ENCODE assay signal across 15 cellular contexts in the genomic region with DNA sequence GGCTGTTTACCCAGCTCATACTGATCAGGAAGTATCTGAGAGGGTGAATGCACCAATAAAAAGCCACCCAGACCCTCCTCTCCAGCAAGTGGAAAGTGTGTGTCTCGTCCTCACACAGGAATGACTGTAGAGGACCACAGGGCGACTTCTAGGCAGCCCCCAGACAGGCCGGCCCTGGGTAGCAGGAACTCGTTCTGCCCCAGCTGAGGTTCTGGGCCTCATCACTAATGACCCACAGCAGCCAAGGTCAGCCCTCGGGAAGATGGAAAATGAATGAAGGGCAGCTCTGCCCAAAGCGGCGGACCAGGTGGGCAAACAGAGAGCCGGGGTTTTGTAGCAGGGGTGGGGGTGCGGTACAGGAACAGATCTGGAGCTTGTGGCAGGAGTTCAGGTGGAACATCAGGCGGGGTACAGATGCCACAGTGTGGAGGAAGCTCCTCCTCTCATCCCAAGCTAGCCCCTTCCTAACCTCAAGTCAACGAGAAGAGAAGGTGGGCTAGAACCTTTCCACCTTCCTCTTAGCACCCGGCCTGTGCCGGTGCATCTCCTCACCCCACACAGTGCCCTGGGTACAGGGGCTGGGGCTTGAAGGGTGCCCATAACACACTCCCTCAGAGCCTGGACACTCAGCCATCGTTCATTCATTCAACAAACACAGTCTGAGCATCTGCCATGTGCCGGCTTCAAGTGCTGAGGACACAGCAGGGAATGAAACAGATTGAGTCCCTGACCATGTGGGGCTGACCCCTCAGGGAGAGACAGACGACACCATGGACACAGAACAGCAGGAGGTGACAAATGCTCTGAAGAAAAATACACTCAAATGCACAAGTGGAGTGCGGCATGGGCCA. TPM values are rescaled to one million over a fixed set of nuclear protein-coding genes. Genes with fewer than 3 reads are reported as not detected.
DNase-seq lines count a peak whose midpoint lies in the region; ATAC-seq, FAIRE-seq and TF ChIP-seq lines count a peak whose summit lies in the region.
"Had no signal": no experiment of that assay in that cellular context is flagged by ENCODE, and none has a peak within 500 bp of the region (broad histone marks: within the 10 kb centered on the region; RNA-seq: fewer than 3 reads in every experiment).

No MANE protein-coding gene starts in this region.

- in situ Hi-C loops in K562 (cut with MboI): no loop called here

- no peaks in the 10 kb centered on the region for H3K27me3 ChIP-seq in K562 (ENCODE audit: control insufficient read depth in 2 of 2, insufficient read depth in 2 of 2, low read length in 2 of 2)
- H3K27me3 ChIP-seq in tibial artery: no peaks in the 10 kb centered on the region
- H3K27me3 ChIP-seq: BLaER1, breast epithelium, heart left ventricle had no signal

- H3K9ac ChIP-seq in K562 (ENCODE audit: insufficient read depth in 1 of 2, low read depth in 2 of 2, low read length in 2 of 2): peak overlapping the region in 1 of 2 experiments; percentile 75; a peak in 1 of 4 replicates
- H3K9ac ChIP-seq: BLaER1 had no signal

- no peak for TF ChIP-seq POLR2A in K562 (conservative IDR thresholded peaks at IDR 0.05)

- H2AFZ ChIP-seq in K562 (ENCODE audit: low read depth, low read length): no peak overlapping the region
- H2AFZ ChIP-seq: GM23338 had no signal

- no peak for FAIRE-seq in K562 (lab: Jason Lieb, UNC)

- BruUV-seq in K562 (replicated peaks; lab: Mats Ljungman, UMichigan): no TSS peak

- POLR2A ChIA-PET in K562 (lab: Yijun Ruan, JAX): no interaction called here

- no peak for TF ChIP-seq RAD21 in K562 (CRISPR knock-in tag; conservative IDR thresholded peaks at IDR 0.05 in 1 of 2, IDR thresholded peaks at IDR 0.05 in 1 of 2)

- H3K4me1 ChIP-seq in K562 (replicated peaks in 1 of 2; ENCODE audit: control insufficient read depth in 2 of 2, insufficient read depth in 2 of 2, low read length in 2 of 2): peaks cover 16 to 22% of the 10 kb centered on the region in 2 experiments
- H3K4me1 ChIP-seq in mucosa of descending colon (ENCODE audit: low read depth): no peaks in the 10 kb centered on the region
- peaks cover 0 to 71% (median 27%) of the 10 kb centered on the region in 4 donors for H3K4me1 ChIP-seq in tibial artery
- H3K4me1 ChIP-seq: breast epithelium had no signal

- DNase-seq in NCI-H2029 (lab: John Stamatoyannopoulos, UW): peak; percentile 62
- no peak for DNase-seq in K562 (ENCODE audit: extremely low read depth in 1 of 4, low spot score in 3 of 4)
- DNase-seq in mucosa of descending colon: no peak
- peak in 1 of 2 donors; percentile 57 for DNase-seq in tibial artery
- DNase-seq in NCI-H1694 (lab: John Stamatoyannopoulos, UW): no peak
- no peak for DNase-seq in cerebellum (ENCODE audit: low spot score)
- DNase-seq in midbrain (lab: John Stamatoyannopoulos, UW): no peak
- DNase-seq: activated CD4-positive, alpha-beta T cell treated with anti-CD3 and anti-CD28 coated beads, Interleukin-2, amount 50 U/mL, for 1 hour; activated T-cell treated with anti-CD3 and anti-CD28 coated beads, Interleukin-2, amount 50 U/mL, for 24 hours; DMS 273 treated with DMSO at 0.1 percent for 48 hours; heart left ventricle; right cardiac atrium had no signal

- H3K9me3 ChIP-seq in K562 (replicated peaks; ENCODE audit: control insufficient read depth, insufficient read depth, low read depth, low read length): no peaks in the 10 kb centered on the region
- no peaks in the 10 kb centered on the region for H3K9me3 ChIP-seq in mucosa of descending colon
- no peaks in the 10 kb centered on the region for H3K9me3 ChIP-seq in tibial artery
- H3K9me3 ChIP-seq: BLaER1, breast epithelium, heart left ventricle had no signal

- CTCF ChIA-PET in K562 (lab: Yijun Ruan, JAX; ENCODE audit: low intra/inter-chr PET ratio): no interaction called here

- intact Hi-C loops in K562 (cut with micrococcal nuclease): no loop called here
- intact Hi-C loops in mucosa of descending colon (cut with DNase I, micrococcal nuclease): no loop called here
- intact Hi-C loops in tibial artery (cut with DNase I; ENCODE audit: low total_unique reads): no loop called here

- H3K4me3 ChIP-seq in K562 (no peak overlapping the region), mucosa of descending colon (no peak overlapping the region), tibial artery (no peak overlapping the region)
- H3K4me3 ChIP-seq: BLaER1, breast epithelium, GM23338, heart left ventricle had no signal

- H3K9me1 ChIP-seq in K562 (ENCODE audit: control insufficient read depth, insufficient read depth, low read length): no peaks in the 10 kb centered on the region

- H3K79me2 ChIP-seq in K562 (ENCODE audit: control insufficient read depth, insufficient read depth, low read length): no peaks in the 10 kb centered on the region; the same call in 2 of the 3 replicates

- no peak for ATAC-seq in K562
- ATAC-seq in mucosa of descending colon: peak; percentile 38
- ATAC-seq: GM23338, right cardiac atrium had no signal

- H4K20me1 ChIP-seq in K562 (replicated peaks; ENCODE audit: control insufficient read depth, insufficient read depth, low read length): no peaks in the 10 kb centered on the region
- H4K20me1 ChIP-seq: BLaER1 had no signal

- 79% methylated on average over 16 of the region's 17 CpGs for WGBS in K562 (ENCODE audit: insufficient coverage, low coverage, missing lambda C conversion rate)

- no peaks in the 10 kb centered on the region for H3K36me3 ChIP-seq in K562 (ENCODE audit: control insufficient read depth, insufficient read depth, low read length)
- H3K36me3 ChIP-seq in mucosa of descending colon (ENCODE audit: low read depth): no peaks in the 10 kb centered on the region
- H3K36me3 ChIP-seq in tibial artery: no peaks in the 10 kb centered on the region
- H3K36me3 ChIP-seq: BLaER1, breast epithelium, heart left ventricle had no signal

- no peak for TF ChIP-seq CTCF in K562 (IDR thresholded peaks at IDR 0.05 in 2 of 3, conservative IDR thresholded peaks at IDR 0.05 in 1 of 3; ENCODE audit: insufficient read depth in 2 of 3, low read depth in 1 of 3, low read length in 3 of 3)
- no peak for TF ChIP-seq CTCF in mucosa of descending colon (IDR thresholded peaks at IDR 0.05)
- no peak for TF ChIP-seq CTCF in tibial artery (IDR thresholded peaks at IDR 0.05)

- TF ChIP-seq EP300 in K562 (IDR thresholded peaks at IDR 0.05; ENCODE audit: low read length): no peak

- no peak overlapping the region for H3K27ac ChIP-seq in K562 (ENCODE audit: extremely low read depth, low read depth, low read length)
- H3K27ac ChIP-seq in tibial artery: peak overlapping the region; percentile 85 to 87
- H3K27ac ChIP-seq: BLaER1 had no signal

- no peak overlapping the region for H3K4me2 ChIP-seq in K562 (ENCODE audit: insufficient read depth, low read length)
- H3K4me2 ChIP-seq: BLaER1, GM23338 had no signal

TF ChIP-seq in K562, 482 proteins besides CTCF, POLR2A, EP300 and RAD21 (continues in another document):
- no peak for TF ChIP-seq ZNF592 (IDR thresholded peaks at IDR 0.05)

RNA-seq across cellular contexts. Expression of gene RFX2, which starts 36.2 kb away (rescaled TPM):
- total RNA-seq in K562 (2011; cell fraction: chromatin; rRNA removed; ENCODE audit: low replicate concordance): 29.2 and 31.8 TPM in 2 replicates
- 18.3 and 22.4 TPM in 2 replicates for total RNA-seq in K562 (2011; cell fraction: nucleolus; rRNA removed)
- 18.6 and 20.1 TPM in 2 replicates for total RNA-seq in K562 (2011; cell fraction: nucleoplasm; rRNA removed)
- total RNA-seq in K562 (2014; rRNA removed): 18.7 and 24.0 TPM in 2 replicates
- total RNA-seq in K562 (2014; rRNA removed; fragmentation: Illumina TruSeq; extraction: Trizol): 4.4 and 5.3 TPM in 2 replicates
- total RNA-seq in K562 (2015; rRNA removed; fragmentation: Illumina TruSeq; extraction: Trizol): 7.4 and 7.6 TPM in 2 replicates
- 18.3 and 18.9 TPM in 2 replicates for total RNA-seq in K562 (2021)
- 8.7 and 9.8 TPM in 2 replicates for polyA plus RNA-seq in K562 (2011; rRNA removed)
- 14.8 and 32.1 TPM in 2 replicates for polyA plus RNA-seq in K562 (2011; cell fraction: cytosol; rRNA removed)
- 20.8 and 44.3 TPM in 2 replicates for polyA plus RNA-seq in K562 (2011; cell fraction: nucleus; rRNA removed)
- 10.9 and 12.9 TPM in 2 replicates for polyA plus RNA-seq in K562 (2012)
- 9.4 and 11.3 TPM in 2 replicates for polyA plus RNA-seq in K562 (2014; fragmentation: Illumina TruSeq; extraction: Trizol)
- 1 to 10 TPM; 3.6 to 4.4 TPM for polyA plus RNA-seq in K562 (2014; fragmentation: Nextera tagmentation; extraction: Ambion mirVana)
- polyA plus RNA-seq in K562 (2014; rRNA removed): 11.1 and 11.4 TPM in 2 replicates
- 8.9 and 11.7 TPM in 2 replicates for polyA minus RNA-seq in K562 (2011; rRNA and poly(A)+ RNA removed)
- polyA minus RNA-seq in K562 (2011; cell fraction: cytosol; rRNA and poly(A)+ RNA removed): 10.7 and 12.8 TPM in 2 replicates
- 9.2 and 11.2 TPM in 2 replicates for polyA minus RNA-seq in K562 (2011; cell fraction: nucleus; rRNA and poly(A)+ RNA removed)
- 10 to 100 TPM in 1 of 3 donors, 1 to 10 TPM in 2; 5.6 to 14.6 (median 7.2) TPM for total RNA-seq in mucosa of descending colon
- 11.4 TPM for total RNA-seq in cerebellum
